21 cellular contexts compared by ENCODE assay signal in the genomic region with DNA sequence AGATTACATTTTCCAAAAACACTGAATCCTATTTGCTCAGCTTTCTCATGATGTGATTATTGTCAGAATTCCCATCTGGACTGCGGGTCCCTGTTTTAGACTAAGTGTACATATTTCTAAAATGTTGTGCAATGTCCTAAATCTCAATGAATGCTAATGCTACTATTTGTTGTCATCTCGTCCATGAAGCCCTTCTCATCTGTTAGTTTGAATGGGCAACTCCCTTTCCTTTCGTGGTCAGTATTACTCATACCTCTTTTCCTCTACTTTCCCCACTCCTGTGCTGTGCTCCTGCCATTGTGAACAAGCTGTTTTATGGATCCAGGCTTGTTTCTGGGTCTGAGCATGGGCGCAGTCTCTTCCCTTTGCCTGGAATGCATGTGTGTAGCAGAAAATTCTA.
A peak's percentile ranks its signal among the peaks of the same experiment; 100 is the strongest.
DNase-seq lines count a peak whose midpoint lies in the region; ATAC-seq and TF ChIP-seq lines count a peak whose summit lies in the region.
"Had no signal": no experiment of that assay in that cellular context is flagged by ENCODE, and none has a peak within 500 bp of the region (broad histone marks: within the 10 kb centered on the region; RNA-seq: fewer than 3 reads in every experiment).

No MANE protein-coding gene starts in this region.

- H3K4ac ChIP-seq in mesenchymal stem cell (ENCODE audit: low read depth in 1 of 2, low read length in 2 of 2) = no peak overlapping the region

- no peak overlapping the region for H2AFZ ChIP-seq in PC-3 (ENCODE audit: low read length)
- H2AFZ ChIP-seq in mesenchymal stem cell (ENCODE audit: low read depth, low read length) = no peak overlapping the region

- peaks cover 13% of the 10 kb centered on the region for H3K4me1 ChIP-seq in PC-3 (ENCODE audit: insufficient read depth, low read length)
- no peaks in the 10 kb centered on the region for H3K4me1 ChIP-seq in mesenchymal stem cell (ENCODE audit: control insufficient read depth, insufficient read depth, low read depth, low read length)
- H3K4me1 ChIP-seq: psoas muscle, transverse colon had no signal

- H3K23ac ChIP-seq in mesenchymal stem cell (ENCODE audit: low read length in 2 of 2) = no peak overlapping the region

- intact Hi-C loops in PC-3 (cut with micrococcal nuclease) = no loop called here

- H3K4me3 ChIP-seq in PC-3 (ENCODE audit: low read length) (no peak overlapping the region), mesenchymal stem cell (ENCODE audit: insufficient read depth in 1 of 2, low read depth in 1 of 2, low read length in 2 of 2) (no peak overlapping the region), WERI-Rb-1 (ENCODE audit: low read depth, low read length) (no peak overlapping the region)
- H3K4me3 ChIP-seq: psoas muscle, SJSA1, transverse colon had no signal

- no peak overlapping the region for H2BK15ac ChIP-seq in mesenchymal stem cell (ENCODE audit: low read depth, poor library complexity, severe bottlenecking)

- H4K91ac ChIP-seq in mesenchymal stem cell (ENCODE audit: low read length) = no peak overlapping the region

- no peak overlapping the region for H2BK5ac ChIP-seq in mesenchymal stem cell (ENCODE audit: low read depth, low read length, poor library complexity, severe bottlenecking)

- H3K79me1 ChIP-seq in mesenchymal stem cell (replicated peaks; ENCODE audit: low read length, poor library complexity, severe bottlenecking) = peaks cover 6% of the 10 kb centered on the region

- H3K27ac ChIP-seq in PC-3 (ENCODE audit: low read length) (0 out of 2 replicates have a peak overlapping the region, but pooled peaks have one; percentile 14), mesenchymal stem cell (ENCODE audit: low read length, poor library complexity, severe bottlenecking) (no peak overlapping the region), WERI-Rb-1 (no peak overlapping the region)
- H3K27ac ChIP-seq: psoas muscle, SJSA1, transverse colon had no signal

- DNase-seq in GM04504 (ENCODE audit: low read depth) (peak; percentile 38), PC-3 (peak; percentile 48), fibroblast of gingiva (ENCODE audit: low read depth) (peak; percentile 53), mesenchymal stem cell (peak; percentile 18), WERI-Rb-1 (no peak), HEK293T (ENCODE audit: extremely low spot score) (no peak)
- DNase-seq: activated CD4-positive, CD25-positive, alpha-beta regulatory T cell treated with anti-CD3 and anti-CD28 coated beads, Interleukin-2, amount 50 U/mL, for 72 hours; activated effector memory CD4-positive, alpha-beta T cell treated with Interleukin-2 at 50 U/mL for 16 hours; amygdala; CD4-positive, alpha-beta T cell; head of caudate nucleus; mesendoderm; NCI-H2029 treated with DMSO at 0.1 percent for 48 hours; NCI-H524 treated with DMSO at 0.1 percent for 48 hours; psoas muscle; stimulated activated naive CD8-positive, alpha-beta T cell treated with anti-CD3 and anti-CD28 coated beads, Interleukin-15, Interleukin-2, amounts not matched to agents 100 U/mL and 50 U/mL, for 24 hours; T-helper 2 cell; transverse colon had no signal

- H2BK12ac ChIP-seq in mesenchymal stem cell (ENCODE audit: low read length in 2 of 2) = no peak overlapping the region

- H3K36me3 ChIP-seq in PC-3 (ENCODE audit: low read depth, low read length) (no peaks in the 10 kb centered on the region), mesenchymal stem cell (ENCODE audit: control insufficient read depth in 1 of 2, insufficient read depth in 2 of 2, low read depth in 1 of 2, low read length in 2 of 2) (no peaks in the 10 kb centered on the region), WERI-Rb-1 (no peaks in the 10 kb centered on the region)
- H3K36me3 ChIP-seq: SJSA1 had no signal

- no TSS peak for BruUV-seq in PC-3 (replicated peaks; lab: Mats Ljungman, UMichigan)

- H2AK5ac ChIP-seq in mesenchymal stem cell (ENCODE audit: low read length, severe bottlenecking) = no peak overlapping the region

- H3K4me2 ChIP-seq in PC-3 (ENCODE audit: low read length) = no peak overlapping the region
- H3K4me2 ChIP-seq in mesenchymal stem cell (ENCODE audit: low read length, poor library complexity, severe bottlenecking) = no peak overlapping the region

- H3K9me2 ChIP-seq in PC-3 (replicated peaks; ENCODE audit: low read length) = no peaks in the 10 kb centered on the region

- ATAC-seq in PC-3 (peak; percentile 76), GM19395 (IDR thresholded peaks at IDR 0.05; ENCODE audit: unreplicated experiment) (no peak)
- ATAC-seq: HepG2; psoas muscle; stimulated activated naive CD8-positive, alpha-beta T cell treated with anti-CD3 and anti-CD28 coated beads, Interleukin-15, Interleukin-2, amounts not matched to agents 100 U/mL and 50 U/mL, for 24 hours had no signal

- H3K27me3 ChIP-seq in PC-3 (ENCODE audit: low read length) (no peaks in the 10 kb centered on the region), mesenchymal stem cell (ENCODE audit: control insufficient read depth in 1 of 2, insufficient read depth in 1 of 2, low read length in 2 of 2) (no peaks in the 10 kb centered on the region), WERI-Rb-1 (ENCODE audit: insufficient read depth, low read depth, severe bottlenecking) (no peaks in the 10 kb centered on the region)
- H3K27me3 ChIP-seq: SJSA1, transverse colon had no signal

- H3K9me3 ChIP-seq in PC-3 (ENCODE audit: low read length) (no peaks in the 10 kb centered on the region), mesenchymal stem cell (ENCODE audit: control insufficient read depth, low read length) (no peaks in the 10 kb centered on the region), WERI-Rb-1 (ENCODE audit: severe bottlenecking) (no peaks in the 10 kb centered on the region)
- H3K9me3 ChIP-seq: psoas muscle, SJSA1, transverse colon had no signal

- H4K8ac ChIP-seq in mesenchymal stem cell (ENCODE audit: low read length) = no peak overlapping the region

- CTCF ChIA-PET in PC-3 (lab: Charles Lee) (interaction anchor here (0.6 kb wide), 1 partner anchor 275 kb away, joined by 7 read pairs; no protein-coding TSS in a partner anchor), HEK293T (lab: Yijun Ruan, JAX) (no interaction called here)

- H3K79me2 ChIP-seq in PC-3 (ENCODE audit: low read length) = no peaks in the 10 kb centered on the region

- H2BK120ac ChIP-seq in mesenchymal stem cell (ENCODE audit: low read depth, low read length) = no peak overlapping the region

- WGBS in mesenchymal stem cell = 33% methylated on average over 3 of the region's 4 CpGs

- no peaks in the 10 kb centered on the region for H4K20me1 ChIP-seq in PC-3 (ENCODE audit: low read length)

- POLR2A ChIA-PET in PC-3 (lab: Charles Lee; ENCODE audit: unreplicated experiment) = no interaction called here
- POLR2A ChIA-PET in HEK293T (lab: Yijun Ruan, JAX) = no interaction called here

- H3K14ac ChIP-seq in mesenchymal stem cell (ENCODE audit: low read length in 2 of 2) = no peak overlapping the region

- H3K9ac ChIP-seq in PC-3 (ENCODE audit: low read length) = no peak overlapping the region
- no peak overlapping the region for H3K9ac ChIP-seq in mesenchymal stem cell (ENCODE audit: low read length)

- H3K18ac ChIP-seq in mesenchymal stem cell (ENCODE audit: low read depth in 1 of 2, low read length in 2 of 2) = no peak overlapping the region

- TF ChIP-seq CTCF in PC-3 (conservative IDR thresholded peaks at IDR 0.05; ENCODE audit: low read depth, low read length) (no peak), WERI-Rb-1 (IDR thresholded peaks at IDR 0.05; ENCODE audit: low read depth, low read length) (no peak)

- H3F3A ChIP-seq in PC-3 (ENCODE audit: low read length, unreplicated experiment) = no peaks in the 10 kb centered on the region

TF ChIP-seq in HEK293T, 16 proteins besides CTCF, POLR2A, EP300 and RAD21:
- TF ChIP-seq LEF1 (IDR thresholded peaks at IDR 0.05; ENCODE audit: borderline replicate concordance) = no peak
- no peak for TF ChIP-seq FOXM1 (IDR thresholded peaks at IDR 0.05; ENCODE audit: borderline replicate concordance)
- TF ChIP-seq FOXA1 (IDR thresholded peaks at IDR 0.05) = no peak
- TF ChIP-seq TARDBP (IDR thresholded peaks at IDR 0.05) = no peak
- no peak for TF ChIP-seq NFRKB (IDR thresholded peaks at IDR 0.05)
- no peak for TF ChIP-seq FOXK2 (IDR thresholded peaks at IDR 0.05)
- no peak for TF ChIP-seq ARNT (IDR thresholded peaks at IDR 0.05)
- no peak for TF ChIP-seq ZNF384 (IDR thresholded peaks at IDR 0.05)
- no peak for TF ChIP-seq HDGF (IDR thresholded peaks at IDR 0.05; ENCODE audit: borderline replicate concordance)
- TF ChIP-seq, protein P1, sequence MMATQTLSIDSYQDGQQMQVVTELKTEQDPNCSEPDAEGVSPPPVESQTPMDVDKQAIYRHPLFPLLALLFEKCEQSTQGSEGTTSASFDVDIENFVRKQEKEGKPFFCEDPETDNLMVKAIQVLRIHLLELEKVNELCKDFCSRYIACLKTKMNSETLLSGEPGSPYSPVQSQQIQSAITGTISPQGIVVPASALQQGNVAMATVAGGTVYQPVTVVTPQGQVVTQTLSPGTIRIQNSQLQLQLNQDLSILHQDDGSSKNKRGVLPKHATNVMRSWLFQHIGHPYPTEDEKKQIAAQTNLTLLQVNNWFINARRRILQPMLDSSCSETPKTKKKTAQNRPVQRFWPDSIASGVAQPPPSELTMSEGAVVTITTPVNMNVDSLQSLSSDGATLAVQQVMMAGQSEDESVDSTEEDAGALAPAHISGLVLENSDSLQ (IDR thresholded peaks at IDR 0.05) = no peak
- no peak for TF ChIP-seq SP1 (IDR thresholded peaks at IDR 0.05)
TF ChIP-seq in HEK293T: peak in this region for 0.

Comparison
In these comparisons a context has a peak if more than half of its experiments do, and no peak if none do; other contexts are left out.
1. DNase-seq: peak in GM04504 (single experiment), PC-3 (single experiment), fibroblast of gingiva (single experiment) and mesenchymal stem cell (single experiment); none in WERI-Rb-1 (single experiment) and HEK293T (single experiment).